In genomic region chr7:132461043-132461592, GRCh38 we compare ENCODE assay signal across 17 cellular contexts.
A peak's percentile ranks its signal among the peaks of the same experiment; 100 is the strongest.
DNase-seq lines count a peak whose midpoint lies in the region; ATAC-seq and TF ChIP-seq lines count a peak whose summit lies in the region.
"Had no signal": no experiment of that assay in that cellular context is flagged by ENCODE, and none has a peak within 500 bp of the region (broad histone marks: within the 10 kb centered on the region; RNA-seq: fewer than 3 reads in every experiment).

No MANE protein-coding gene starts in this region.

- peak; percentile 73 for DNase-seq in activated CD4-positive, alpha-beta T cell treated with anti-CD3 and anti-CD28 coated beads, Interleukin-2, amount 10 ng/mL, durations not matched to agents 24 days and 14 days
- DNase-seq in activated CD4-positive, alpha-beta T cell treated with anti-CD3 and anti-CD28 coated beads, Interleukin-2, amount 50 U/mL, for 4 hours = no peak
- no peak for DNase-seq in activated naive CD4-positive, alpha-beta T cell treated with anti-CD3 and anti-CD28 coated beads, Interleukin-2, amount 50 U/mL, for 72 hours (ENCODE audit: low spot score in 2 of 2)
- DNase-seq in neural progenitor cell (ENCODE audit: low spot score) = no peak
- DNase-seq in AG08395 (ENCODE audit: low spot score) = no peak
- DNase-seq in stimulated activated naive B cell treated with anti-CD40 and anti-IgM and Interleukin-4, amounts not matched to agents 10 μg/mL and 1 μg/mL and 100 μg/mL, for 72 hours = no peak
- no peak for DNase-seq in GM19240 (ENCODE audit: insufficient read length, low spot score)
- DNase-seq: effector memory CD4-positive, alpha-beta T cell; mammary epithelial cell; MG63; NCI-H1436; NCI-H526; stimulated activated CD4-positive, alpha-beta T cell treated with anti-CD3 and anti-CD28 coated beads, Interleukin-12 subunit alpha, Interleukin-12 subunit beta, amount 100 ng/mL, for 4 hours had no signal

- H3K4me2 ChIP-seq in neural progenitor cell = peak overlapping the region; percentile 11

- peak overlapping the region; percentile 80 for H2AFZ ChIP-seq in neural progenitor cell (replicated peaks)

- H3K4me1 ChIP-seq in neural progenitor cell = peaks cover 15% of the 10 kb centered on the region

- H3K4me3 ChIP-seq in neural progenitor cell = no peak overlapping the region
- H3K4me3 ChIP-seq: BLaER1 treated with 17β-estradiol and CSF1 and Interleukin-3, amounts not matched to agents 10 nM and 100 nM; esophagus muscularis mucosa; gastroesophageal sphincter; MG63 had no signal

- H3K4me1 Mint-ChIP-seq in activated CD4-positive, alpha-beta T cell treated with anti-CD3 and anti-CD28 coated beads, Interleukin-2, amount 10 ng/mL, durations not matched to agents 24 days and 14 days = peaks cover 51% of the 10 kb centered on the region
- H3K4me1 Mint-ChIP-seq in neural progenitor cell = peaks cover 10% of the 10 kb centered on the region
- H3K4me1 Mint-ChIP-seq in stimulated activated naive B cell treated with anti-CD40 and anti-IgM and Interleukin-4, amounts not matched to agents 10 μg/mL and 1 μg/mL and 100 μg/mL, for 72 hours = peaks cover 0 to 7% of the 10 kb centered on the region in 2 donors

- no peaks in the 10 kb centered on the region for H3K79me2 ChIP-seq in neural progenitor cell (ENCODE audit: low read depth)

- H3K27ac Mint-ChIP-seq in activated CD4-positive, alpha-beta T cell treated with anti-CD3 and anti-CD28 coated beads, Interleukin-2, amount 10 ng/mL, durations not matched to agents 24 days and 14 days = peak overlapping the region; percentile 85
- H3K27ac Mint-ChIP-seq in activated naive CD4-positive, alpha-beta T cell treated with anti-CD3 and anti-CD28 coated beads, Interleukin-2, amount 50 U/mL, for 72 hours = peak overlapping the region; percentile 67 to 79
- H3K27ac Mint-ChIP-seq in neural progenitor cell = no peak overlapping the region
- no peak overlapping the region for H3K27ac Mint-ChIP-seq in stimulated activated naive B cell treated with anti-CD40 and anti-IgM and Interleukin-4, amounts not matched to agents 10 μg/mL and 1 μg/mL and 100 μg/mL, for 72 hours

- peak; percentile 73 to 81 for ATAC-seq in activated naive CD4-positive, alpha-beta T cell treated with anti-CD3 and anti-CD28 coated beads, Interleukin-2, amount 50 U/mL, for 72 hours
- ATAC-seq in stimulated activated naive B cell treated with anti-CD40 and anti-IgM and Interleukin-4, amounts not matched to agents 10 μg/mL and 1 μg/mL and 100 μg/mL, for 72 hours (replicated peaks) = no peak
- ATAC-seq: gastroesophageal sphincter had no signal

- H3K9me3 Mint-ChIP-seq in activated CD4-positive, alpha-beta T cell treated with anti-CD3 and anti-CD28 coated beads, Interleukin-2, amount 10 ng/mL, durations not matched to agents 24 days and 14 days = no peaks in the 10 kb centered on the region
- no peaks in the 10 kb centered on the region for H3K9me3 Mint-ChIP-seq in activated naive CD4-positive, alpha-beta T cell treated with anti-CD3 and anti-CD28 coated beads, Interleukin-2, amount 50 U/mL, for 72 hours
- H3K9me3 Mint-ChIP-seq in neural progenitor cell = no peaks in the 10 kb centered on the region
- no peaks in the 10 kb centered on the region for H3K9me3 Mint-ChIP-seq in stimulated activated naive B cell treated with anti-CD40 and anti-IgM and Interleukin-4, amounts not matched to agents 10 μg/mL and 1 μg/mL and 100 μg/mL, for 72 hours

- H3K36me3 ChIP-seq in KOPT-K1 (ENCODE audit: insufficient read depth, low read length) (no peaks in the 10 kb centered on the region), neural progenitor cell (no peaks in the 10 kb centered on the region)
- H3K36me3 ChIP-seq: BLaER1 treated with 17β-estradiol and CSF1 and Interleukin-3, amounts not matched to agents 10 nM and 100 nM; esophagus muscularis mucosa; gastroesophageal sphincter; MG63 had no signal

- no peaks in the 10 kb centered on the region for H3K36me3 Mint-ChIP-seq in activated CD4-positive, alpha-beta T cell treated with anti-CD3 and anti-CD28 coated beads, Interleukin-2, amount 10 ng/mL, durations not matched to agents 24 days and 14 days (ENCODE audit: low read depth)
- H3K36me3 Mint-ChIP-seq in activated naive CD4-positive, alpha-beta T cell treated with anti-CD3 and anti-CD28 coated beads, Interleukin-2, amount 50 U/mL, for 72 hours = no peaks in the 10 kb centered on the region
- no peaks in the 10 kb centered on the region for H3K36me3 Mint-ChIP-seq in neural progenitor cell
- H3K36me3 Mint-ChIP-seq in stimulated activated naive B cell treated with anti-CD40 and anti-IgM and Interleukin-4, amounts not matched to agents 10 μg/mL and 1 μg/mL and 100 μg/mL, for 72 hours = no peaks in the 10 kb centered on the region

- no peaks in the 10 kb centered on the region for H4K20me1 ChIP-seq in neural progenitor cell (ENCODE audit: low read depth)
- H4K20me1 ChIP-seq: BLaER1 treated with 17β-estradiol and CSF1 and Interleukin-3, amounts not matched to agents 10 nM and 100 nM had no signal

- no peak for TF ChIP-seq CTCF in neural progenitor cell (IDR thresholded peaks at IDR 0.05)

- no peaks in the 10 kb centered on the region for H3K27me3 ChIP-seq in neural progenitor cell
- H3K27me3 ChIP-seq: BLaER1 treated with 17β-estradiol and CSF1 and Interleukin-3, amounts not matched to agents 10 nM and 100 nM; esophagus muscularis mucosa; gastroesophageal sphincter; MG63 had no signal

- peak overlapping the region; percentile 59 for H3K27ac ChIP-seq in KOPT-K1 (ENCODE audit: low read depth, low read length, poor library complexity, severe bottlenecking)
- H3K27ac ChIP-seq in neural progenitor cell = no peak overlapping the region
- H3K27ac ChIP-seq: BLaER1 treated with 17β-estradiol and CSF1 and Interleukin-3, amounts not matched to agents 10 nM and 100 nM; esophagus muscularis mucosa; gastroesophageal sphincter had no signal

- H3K9me3 ChIP-seq in KOPT-K1 (ENCODE audit: insufficient read depth, low read length, poor library complexity, severe bottlenecking) = no peaks in the 10 kb centered on the region
- H3K9me3 ChIP-seq in neural progenitor cell (ENCODE audit: low read depth) = no peaks in the 10 kb centered on the region
- H3K9me3 ChIP-seq: BLaER1 treated with 17β-estradiol and CSF1 and Interleukin-3, amounts not matched to agents 10 nM and 100 nM; esophagus muscularis mucosa; gastroesophageal sphincter; MG63 had no signal

- H3K27me3 Mint-ChIP-seq in activated CD4-positive, alpha-beta T cell treated with anti-CD3 and anti-CD28 coated beads, Interleukin-2, amount 10 ng/mL, durations not matched to agents 24 days and 14 days = peaks cover 4% of the 10 kb centered on the region
- H3K27me3 Mint-ChIP-seq in neural progenitor cell (ENCODE audit: insufficient read depth, low read depth) = peaks cover 2% of the 10 kb centered on the region
- no peaks in the 10 kb centered on the region for H3K27me3 Mint-ChIP-seq in stimulated activated naive B cell treated with anti-CD40 and anti-IgM and Interleukin-4, amounts not matched to agents 10 μg/mL and 1 μg/mL and 100 μg/mL, for 72 hours

- H3K9ac ChIP-seq in neural progenitor cell = no peak overlapping the region
- H3K9ac ChIP-seq: BLaER1 treated with 17β-estradiol and CSF1 and Interleukin-3, amounts not matched to agents 10 nM and 100 nM had no signal

- intact Hi-C loops in activated CD4-positive, alpha-beta T cell treated with anti-CD3 and anti-CD28 coated beads, Interleukin-2, amount 10 ng/mL, durations not matched to agents 24 days and 14 days (cut with micrococcal nuclease) = loop anchor here (1.0 to 5.0 kb wide), 2 partner anchors 24 to 69 kb away; no protein-coding TSS in a partner anchor

- H3K4me3 Mint-ChIP-seq in activated CD4-positive, alpha-beta T cell treated with anti-CD3 and anti-CD28 coated beads, Interleukin-2, amount 10 ng/mL, durations not matched to agents 24 days and 14 days = peak overlapping the region; percentile 44
- no peak overlapping the region for H3K4me3 Mint-ChIP-seq in neural progenitor cell
- H3K4me3 Mint-ChIP-seq in stimulated activated naive B cell treated with anti-CD40 and anti-IgM and Interleukin-4, amounts not matched to agents 10 μg/mL and 1 μg/mL and 100 μg/mL, for 72 hours = no peak overlapping the region

- no peaks in the 10 kb centered on the region for H3F3A ChIP-seq in neural progenitor cell (ENCODE audit: low read depth)

Comparison
In these comparisons a context has a peak if more than half of its experiments do, and no peak if none do; other contexts are left out.
1. H3K27ac Mint-ChIP-seq: peak in activated CD4-positive, alpha-beta T cell treated with anti-CD3 and anti-CD28 coated beads, Interleukin-2, amount 10 ng/mL, durations not matched to agents 24 days and 14 days (single experiment) and activated naive CD4-positive, alpha-beta T cell treated with anti-CD3 and anti-CD28 coated beads, Interleukin-2, amount 50 U/mL, for 72 hours (2 of 2); none in neural progenitor cell (single experiment) and stimulated activated naive B cell treated with anti-CD40 and anti-IgM and Interleukin-4, amounts not matched to agents 10 μg/mL and 1 μg/mL and 100 μg/mL, for 72 hours (single experiment).
2. ATAC-seq: peak in activated naive CD4-positive, alpha-beta T cell treated with anti-CD3 and anti-CD28 coated beads, Interleukin-2, amount 50 U/mL, for 72 hours (2 of 2); none in stimulated activated naive B cell treated with anti-CD40 and anti-IgM and Interleukin-4, amounts not matched to agents 10 μg/mL and 1 μg/mL and 100 μg/mL, for 72 hours (0 of 2).